ENCODE assay signal across 8 cellular contexts in the genomic region with DNA sequence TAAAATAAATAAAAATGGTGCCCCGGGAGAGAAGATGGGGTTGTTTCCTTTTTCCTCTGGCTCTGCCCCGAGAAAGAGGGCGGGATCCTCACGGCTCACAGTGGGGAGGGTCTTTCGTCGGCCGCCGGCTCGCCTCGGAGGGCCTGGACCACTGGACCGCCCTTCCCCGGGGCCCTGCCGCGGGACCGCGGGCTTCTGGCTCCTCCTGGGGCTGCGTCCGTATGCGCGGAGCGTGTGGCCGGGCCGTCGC. TPM values are rescaled to one million over a fixed set of nuclear protein-coding genes. Genes with fewer than 3 reads are reported as not detected.
A peak's percentile ranks its signal among the peaks of the same experiment; 100 is the strongest.
DNase-seq lines count a peak whose midpoint lies in the region; ATAC-seq, FAIRE-seq and TF ChIP-seq lines count a peak whose summit lies in the region.

No MANE protein-coding gene starts in this region.

- H3K27me3 ChIP-seq in NT2/D1 (ENCODE audit: insufficient read depth, insufficient read length) (no peaks in the 10 kb centered on the region), foreskin keratinocyte (peaks cover 40% of the 10 kb centered on the region), upper lobe of left lung (peaks cover 5 to 87% (median 55%) of the 10 kb centered on the region in 4 donors)

- no peak for FAIRE-seq in GM12892 (lab: Jason Lieb, UNC)

- H3K9me3 ChIP-seq in NT2/D1 (ENCODE audit: insufficient read depth, low read length) = no peaks in the 10 kb centered on the region
- H3K9me3 ChIP-seq in upper lobe of left lung = peaks cover 0 to 2% (median 0%) of the 10 kb centered on the region in 4 donors

- POLR2A ChIA-PET in AG04449 (lab: Yijun Ruan, JAX) = interaction anchor here (0.6 kb wide), 1 partner anchor 21 kb away, joined by 3 read pairs; no protein-coding TSS in a partner anchor

- TF ChIP-seq CTCF in AG04449 (IDR thresholded peaks at IDR 0.05; ENCODE audit: insufficient read depth, low read length, missing control alignments) = no peak
- TF ChIP-seq CTCF in foreskin keratinocyte (conservative IDR thresholded peaks at IDR 0.05) = no peak
- TF ChIP-seq CTCF in upper lobe of left lung (IDR thresholded peaks at IDR 0.05) = no peak

- no peak for TF ChIP-seq POLR2A in upper lobe of left lung (IDR thresholded peaks at IDR 0.05)
- TF ChIP-seq POLR2A in GM12892 (IDR thresholded peaks at IDR 0.05; ENCODE audit: low read depth, low read length) = no peak

- peak overlapping the region; percentile 100 for H3K9ac ChIP-seq in NT2/D1 (ENCODE audit: insufficient read length, low read depth)

- 0 to 2% methylated on average over 8 to 12 of the region's 24 CpGs for WGBS in upper lobe of left lung, 2 donors

- ATAC-seq in GM21515 (IDR thresholded peaks at IDR 0.05; ENCODE audit: unreplicated experiment) = peak; percentile 19
- ATAC-seq in foreskin keratinocyte = peak; percentile 34
- no peak for ATAC-seq in upper lobe of left lung (ENCODE audit: low FRiP score in 2 of 2)

- H3K27ac ChIP-seq in foreskin keratinocyte (peak overlapping the region; percentile 67), upper lobe of left lung (no peak overlapping the region)

- DNase-seq in AG04449 (ENCODE audit: low read depth, low spot score) (no peak), NT2/D1 (ENCODE audit: low read depth, low spot score) (no peak), foreskin keratinocyte (no peak), upper lobe of left lung (no peak), KG1 (lab: John Stamatoyannopoulos, UW) (no peak), GM12892 (ENCODE audit: insufficient read length) (no peak)
- no peak for DNase-seq in activated CD4-positive, CD25-positive, alpha-beta regulatory T cell (lab: John Stamatoyannopoulos, UW)

- H3K4me1 ChIP-seq in NT2/D1 (ENCODE audit: insufficient read depth, insufficient read length) = no peaks in the 10 kb centered on the region
- H3K4me1 ChIP-seq in foreskin keratinocyte = peaks cover 12% of the 10 kb centered on the region
- peaks cover 37 to 46% (median 43%) of the 10 kb centered on the region in 4 donors for H3K4me1 ChIP-seq in upper lobe of left lung

- H3K36me3 ChIP-seq in NT2/D1 (ENCODE audit: insufficient read depth, insufficient read length, low read length) (no peaks in the 10 kb centered on the region), upper lobe of left lung (no peaks in the 10 kb centered on the region)

- H3K4me3 ChIP-seq in AG04449 (ENCODE audit: low read depth, low read length) (peak overlapping the region; percentile 87), NT2/D1 (ENCODE audit: insufficient read length, low read depth) (peak overlapping the region; percentile 92), upper lobe of left lung (peak overlapping the region in 3 of 4 donors; percentile 28 to 45 (median 32))

- CTCF ChIA-PET in AG04449 (lab: Yijun Ruan, JAX) = interaction anchor here (0.9 to 1.6 kb wide), 2 partner anchors 197 to 211 kb away, joined by 3 to 10 read pairs; no protein-coding TSS in a partner anchor

- TF ChIP-seq EP300 in upper lobe of left lung (IDR thresholded peaks at IDR 0.05) = no peak

RNA-seq across cellular contexts. Expression of gene IGF2BP3, which starts 3.5 kb away (rescaled TPM):
- total RNA-seq in foreskin keratinocyte (32.8 and 41.1 TPM in 2 replicates), upper lobe of left lung (1 to 10 TPM in 2 of 6 donors, under 1 TPM in 2, not detected in 2; 0.91 to 1.5 (median 1.1) TPM)
- 10.1 and 10.3 TPM in 2 replicates for polyA plus RNA-seq in foreskin keratinocyte
- 33.7 TPM for polyA plus RNA-seq in GM12892 (2012; ENCODE audit: missing spikeins)

RNA-seq across cellular contexts. Expression of gene TRA2A, which starts 58.0 kb away (rescaled TPM):
- 41.4 and 46.0 TPM in 2 replicates for total RNA-seq in foreskin keratinocyte
- polyA plus RNA-seq in foreskin keratinocyte = 31.8 and 40.2 TPM in 2 replicates
- 100 to 1,000 TPM in 1 of 6 donors, 10 to 100 TPM in 5; 35.1 to 192 (median 61.0) TPM for total RNA-seq in upper lobe of left lung
- 86.8 TPM for polyA plus RNA-seq in GM12892 (2012; ENCODE audit: missing spikeins)

Comparison
In these comparisons a context has a peak if more than half of its experiments do, and no peak if none do; other contexts are left out.
1. H3K4me3 ChIP-seq: peak in every context shown above with its lines; median percentile 92 in NT2/D1; 87 in AG04449; 32 in upper lobe of left lung.
2. ATAC-seq: peak in GM21515 (single experiment) and foreskin keratinocyte (single experiment); none in upper lobe of left lung (0 of 2).
3. RNA of gene IGF2BP3, which starts 3.5 kb away (total RNA-seq): 32.8 to 41.1 TPM in foreskin keratinocyte; 0.91 to 1.5 TPM in upper lobe of left lung; every median in the first group is over 10 times any median in the second.